In genomic region chr10:37857287-37858211, GRCh38 we compare ENCODE assay signal across 8 cellular contexts. TPM values are rescaled to one million over a fixed set of nuclear protein-coding genes. Genes with fewer than 3 reads are reported as not detected.
DNase-seq lines count a peak whose midpoint lies in the region; ATAC-seq and TF ChIP-seq lines count a peak whose summit lies in the region.

Gene ZNF248, minus strand, starts transcription at chr10:37857610. Its CDS starts 1,300 bp downstream, at chr10:37856310.

- intact Hi-C loops in left colon (cut with DNase I, micrococcal nuclease): loop anchor here in 1 of 2 donors (10.0 kb wide), 1 partner anchor 117 kb away; the partner anchor contains the start of gene ZNF25

- peak; percentile 96 for ATAC-seq in HG03432 (IDR thresholded peaks at IDR 0.05; ENCODE audit: unreplicated experiment)
- peak; percentile 97 for ATAC-seq in left colon

- H3K27ac Mint-ChIP-seq in chondrocyte (ENCODE audit: unreplicated experiment): peak within 1 kb of the TSS; percentile 82

- DNase-seq in Ammon's horn (ENCODE audit: low spot score): peak; percentile 99
- peak; percentile 94 for DNase-seq in NCI-H460 (ENCODE audit: extremely low read depth, low read depth)
- DNase-seq in activated CD4-positive, alpha-beta T cell treated with anti-CD3 and anti-CD28 coated beads for 24 hours (ENCODE audit: low read depth in 2 of 2): peak; percentile 88 to 90
- peak; percentile 95 for DNase-seq in chondrocyte (ENCODE audit: low spot score)
- DNase-seq in left colon: peak; percentile 97
- peak; percentile 92 for DNase-seq in stimulated activated CD4-positive, alpha-beta T cell treated with anti-CD3 and anti-CD28 coated beads, Interleukin-2, amount 100 ng/mL, for 4 hours (ENCODE audit: low read depth)

- H3K4me3 Mint-ChIP-seq in chondrocyte (ENCODE audit: unreplicated experiment): peak within 1 kb of the TSS; percentile 81

- TF ChIP-seq CTCF in chondrocyte (IDR thresholded peaks at IDR 0.05): no peak

- H3K36me3 Mint-ChIP-seq in chondrocyte (ENCODE audit: low read depth): peaks cover 2% of the 10 kb centered on the region

- H3K4me1 Mint-ChIP-seq in chondrocyte (ENCODE audit: low read depth): peaks cover 22% of the 10 kb centered on the region

- peak; percentile 97 for TF ChIP-seq POLR2A in GM19193 (IDR thresholded peaks at IDR 0.05; ENCODE audit: extremely low read depth, insufficient read depth, insufficient read length)

- H3K27me3 Mint-ChIP-seq in chondrocyte (ENCODE audit: low read depth): no peaks in the 10 kb centered on the region

- H3K9me3 Mint-ChIP-seq in chondrocyte (ENCODE audit: low read depth): peaks cover 24% of the 10 kb centered on the region

RNA-seq across cellular contexts. Expression of gene ZNF248, which starts in this region (rescaled TPM):
- 7.8 and 11.6 TPM in 2 replicates for total RNA-seq in NCI-H460 (2014; rRNA removed; shearing (Covaris generic))
- 14.3 and 16.3 TPM in 2 replicates for polyA plus RNA-seq in NCI-H460 (2014; cell fraction: nucleus; rRNA removed)
- total RNA-seq in chondrocyte: 4.8 to 5.7 TPM (median 4.9 TPM) in 3 replicates
- total RNA-seq in left colon: 10 to 100 TPM in 1 of 2 donors, 1 to 10 TPM in 1; 8.4 to 11.6 TPM

Comparison
In these comparisons a context has a peak if more than half of its experiments do, and no peak if none do; other contexts are left out.
1. Peak in every context shown above with its lines: DNase-seq and ATAC-seq.